Comparison of ENCODE assay signal across 27 cellular contexts in genomic region chr16:9476744-9477143, GRCh38.
"Had no signal": no experiment of that assay in that cellular context is flagged by ENCODE, and none has a peak within 500 bp of the region (broad histone marks: within the 10 kb centered on the region; RNA-seq: fewer than 3 reads in every experiment).

No MANE protein-coding gene starts in this region.

- H3K36me3 ChIP-seq: gastroesophageal sphincter, heart left ventricle, lower lobe of right lung, neural progenitor cell, right atrium auricular region, transverse colon had no signal

- H3K27ac Mint-ChIP-seq: activated B cell treated with CpG ODN at 0.5 μM for 24 hours; activated CD8-positive, alpha-beta T cell treated with anti-CD3 and anti-CD28 coated beads for 36 hours; activated naive CD4-positive, alpha-beta T cell treated with anti-CD3 and anti-CD28 coated beads, Interleukin-2, amount 50 U/mL, for 24 hours; activated naive CD8-positive, alpha-beta T cell treated with anti-CD3 and anti-CD28 coated beads, Interleukin-2, amount 50 U/mL, for 24 hours; activated T-helper 2 cell treated with anti-CD3 and anti-CD28 coated beads, Interferon-gamma antibody, Interleukin-2, Interleukin-4, amounts not matched to agents 10 μg/mL and 5 μg/mL and 100 μg/mL, durations not matched to agents 14 hours and 24 hours and 36 hours; immature natural killer cell; natural killer cell; neural progenitor cell had no signal

- H3K4me3 Mint-ChIP-seq: activated B cell treated with CpG ODN at 0.5 μM for 24 hours; activated CD8-positive, alpha-beta T cell treated with anti-CD3 and anti-CD28 coated beads for 36 hours; activated naive CD4-positive, alpha-beta T cell treated with anti-CD3 and anti-CD28 coated beads, Interleukin-2, amount 50 U/mL, for 24 hours; activated naive CD8-positive, alpha-beta T cell treated with anti-CD3 and anti-CD28 coated beads, Interleukin-2, amount 50 U/mL, for 24 hours; immature natural killer cell; natural killer cell; neural progenitor cell had no signal

- FAIRE-seq: endothelial cell of umbilical vein had no signal

- H3K4me3 ChIP-seq: gastroesophageal sphincter, heart left ventricle, lower lobe of right lung, neural progenitor cell, right atrium auricular region, smooth muscle cell, testis, transverse colon had no signal

- H3K4me1 ChIP-seq: gastroesophageal sphincter, heart left ventricle, lower lobe of right lung, neural progenitor cell, right atrium auricular region, testis, transverse colon had no signal

- H3K27ac ChIP-seq: gastroesophageal sphincter, heart left ventricle, lower lobe of right lung, neural progenitor cell, right atrium auricular region, testis, transverse colon had no signal

- H3K4me1 Mint-ChIP-seq: activated B cell treated with CpG ODN at 0.5 μM for 24 hours; activated naive CD4-positive, alpha-beta T cell treated with anti-CD3 and anti-CD28 coated beads, Interleukin-2, amount 50 U/mL, for 24 hours; activated naive CD8-positive, alpha-beta T cell treated with anti-CD3 and anti-CD28 coated beads, Interleukin-2, amount 50 U/mL, for 24 hours; immature natural killer cell; natural killer cell; neural progenitor cell had no signal

- H3K9me3 Mint-ChIP-seq: activated B cell treated with CpG ODN at 0.5 μM for 24 hours; activated CD8-positive, alpha-beta T cell treated with anti-CD3 and anti-CD28 coated beads for 36 hours; activated naive CD4-positive, alpha-beta T cell treated with anti-CD3 and anti-CD28 coated beads, Interleukin-2, amount 50 U/mL, for 24 hours; neural progenitor cell had no signal

- ATAC-seq: activated CD8-positive, alpha-beta T cell treated with anti-CD3 and anti-CD28 coated beads for 36 hours; activated naive CD8-positive, alpha-beta T cell treated with anti-CD3 and anti-CD28 coated beads, Interleukin-2, amount 50 U/mL, for 24 hours; gastroesophageal sphincter; heart left ventricle; left lobe of liver; lower lobe of right lung; natural killer cell had no signal

- H3K9me3 ChIP-seq: gastroesophageal sphincter, heart left ventricle, lower lobe of right lung, right atrium auricular region, testis, transverse colon had no signal

- H3K36me3 Mint-ChIP-seq: activated naive CD4-positive, alpha-beta T cell treated with anti-CD3 and anti-CD28 coated beads, Interleukin-2, amount 50 U/mL, for 24 hours; immature natural killer cell; natural killer cell; neural progenitor cell had no signal

- H3K9ac ChIP-seq: neural progenitor cell had no signal

- H3K27me3 Mint-ChIP-seq: activated CD8-positive, alpha-beta T cell treated with anti-CD3 and anti-CD28 coated beads for 36 hours; activated naive CD4-positive, alpha-beta T cell treated with anti-CD3 and anti-CD28 coated beads, Interleukin-2, amount 50 U/mL, for 24 hours; activated naive CD8-positive, alpha-beta T cell treated with anti-CD3 and anti-CD28 coated beads, Interleukin-2, amount 50 U/mL, for 24 hours had no signal

- DNase-seq: activated B cell treated with CpG ODN at 0.5 μM for 24 hours; activated CD4-positive, alpha-beta T cell treated with anti-CD3 and anti-CD28 coated beads, Interleukin-2, amount 50 U/mL, for 1 hour; activated CD8-positive, alpha-beta T cell treated with anti-CD3 and anti-CD28 coated beads for 36 hours; activated naive CD8-positive, alpha-beta T cell treated with anti-CD3 and anti-CD28 coated beads, Interleukin-2, amount 50 U/mL, for 24 hours; activated T-cell treated with anti-CD3 and anti-CD28 coated beads, Interleukin-2, amount 50 U/mL, for 48 hours; amygdala; central memory CD4-positive, alpha-beta T cell; heart left ventricle; hypothalamus; immature natural killer cell; kidney glomerular epithelial cell; lower lobe of right lung; mesenchymal stem cell; natural killer cell; occipital lobe; stimulated activated CD4-positive, alpha-beta T cell treated with anti-CD3 and anti-CD28 coated beads, Interleukin-1b, Interleukin-23, amount 100 ng/mL, for 48 hours; stimulated activated naive CD4-positive, alpha-beta T cell treated with Interleukin-2 at 50 U/mL for 16 hours; testis; transverse colon had no signal
